ENCODE assay signal across 21 cellular contexts in the genomic region with DNA sequence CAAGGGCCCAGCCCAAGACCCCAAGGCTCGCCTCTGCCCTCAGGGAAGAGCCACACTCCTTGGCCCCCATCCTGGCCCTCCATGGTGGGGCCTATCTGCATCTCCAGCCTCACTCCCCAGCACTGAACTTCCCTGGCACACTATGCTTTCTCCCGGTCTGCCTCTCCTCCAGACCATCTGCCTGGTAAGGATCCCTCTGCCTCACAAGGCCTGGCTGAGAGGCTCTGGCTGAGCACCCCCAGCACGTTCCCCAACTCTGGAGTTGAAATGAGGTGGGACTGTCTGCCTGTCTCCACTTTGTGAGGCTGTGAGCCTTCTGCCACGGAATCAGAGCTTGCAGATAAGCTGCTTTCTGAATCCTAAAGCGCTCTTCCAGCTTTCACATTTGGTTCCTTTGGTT.
DNase-seq lines count a peak whose midpoint lies in the region; ATAC-seq and TF ChIP-seq lines count a peak whose summit lies in the region.
"Had no signal": no experiment of that assay in that cellular context is flagged by ENCODE, and none has a peak within 500 bp of the region (broad histone marks: within the 10 kb centered on the region; RNA-seq: fewer than 3 reads in every experiment).

No MANE protein-coding gene starts in this region.

- ATAC-seq in heart right ventricle: peak in 7 of 8 donors; percentile 24 to 56 (median 29)
- ATAC-seq in HG03175 (IDR thresholded peaks at IDR 0.05; ENCODE audit: unreplicated experiment): no peak
- ATAC-seq: naive thymus-derived CD4-positive, alpha-beta T cell had no signal

- H3K4me1 Mint-ChIP-seq in Caco-2 (ENCODE audit: low read depth, unreplicated experiment): no peaks in the 10 kb centered on the region

- no peaks in the 10 kb centered on the region for H3K9me3 ChIP-seq in Caco-2
- H3K9me3 ChIP-seq in SJCRH30 (replicated peaks): no peaks in the 10 kb centered on the region; the same call in 1 of the 2 replicates
- H3K9me3 ChIP-seq in heart right ventricle: no peaks in the 10 kb centered on the region
- no peaks in the 10 kb centered on the region for H3K9me3 ChIP-seq in spleen
- H3K9me3 ChIP-seq: ovary had no signal

- peaks cover 18% of the 10 kb centered on the region for H3K36me3 Mint-ChIP-seq in Caco-2 (ENCODE audit: insufficient read depth, unreplicated experiment)
- H3K36me3 Mint-ChIP-seq: activated naive CD8-positive, alpha-beta T cell; brain; CD8-positive, alpha-beta memory T cell; naive thymus-derived CD4-positive, alpha-beta T cell had no signal

- peak overlapping the region; percentile 46 for H3K27ac ChIP-seq in SJCRH30
- peak overlapping the region in 8 of 10 donors; percentile 7 to 75 (median 58) for H3K27ac ChIP-seq in heart right ventricle
- H3K27ac ChIP-seq in spleen: no peak overlapping the region
- H3K27ac ChIP-seq: ovary had no signal

- WGBS in heart right ventricle, 2 donors: 54 to 75% methylated on average over 5 of the region's 5 CpGs
- WGBS in spleen, 5 donors: 87 to 94% (median 90%) methylated on average over 5 of the region's 5 CpGs

- no peak overlapping the region for H3K4me3 Mint-ChIP-seq in Caco-2 (ENCODE audit: unreplicated experiment)
- H3K4me3 Mint-ChIP-seq: activated naive CD8-positive, alpha-beta T cell; brain; CD8-positive, alpha-beta memory T cell; naive thymus-derived CD4-positive, alpha-beta T cell had no signal

- peaks cover 4% of the 10 kb centered on the region for H3K36me3 ChIP-seq in Caco-2 (ENCODE audit: control insufficient read depth, insufficient read depth, low read length)
- H3K36me3 ChIP-seq in SJCRH30: peaks cover 37% of the 10 kb centered on the region
- peaks cover 0 to 29% (median 0%) of the 10 kb centered on the region in 9 donors for H3K36me3 ChIP-seq in heart right ventricle
- H3K36me3 ChIP-seq in spleen: peaks cover 0 to 64% (median 2%) of the 10 kb centered on the region in 6 donors
- H3K36me3 ChIP-seq: ovary had no signal

- intact Hi-C loops in Caco-2 (cut with micrococcal nuclease; ENCODE audit: unreplicated experiment): no loop called here
- intact Hi-C loops in heart right ventricle (cut with DNase I): no loop called here
- intact Hi-C loops in spleen (cut with DNase I; ENCODE audit: low total_unique reads): no loop called here

- H3K4me3 ChIP-seq in Caco-2 (ENCODE audit: low read depth, low read length): no peak overlapping the region
- H3K4me3 ChIP-seq in SJCRH30: no peak overlapping the region
- no peak overlapping the region for H3K4me3 ChIP-seq in heart right ventricle
- H3K4me3 ChIP-seq in spleen: no peak overlapping the region
- H3K4me3 ChIP-seq: lung, ovary had no signal

- H3K27me3 Mint-ChIP-seq in Caco-2 (ENCODE audit: insufficient read depth, unreplicated experiment): no peaks in the 10 kb centered on the region
- H3K27me3 Mint-ChIP-seq: activated naive CD8-positive, alpha-beta T cell; brain; CD8-positive, alpha-beta memory T cell; naive thymus-derived CD4-positive, alpha-beta T cell; stimulated activated naive CD8-positive, alpha-beta T cell treated with anti-CD3 and anti-CD28 coated beads, Interleukin-15, amount 100 ng/mL, for 72 hours had no signal

- no peak for TF ChIP-seq POLR2A in spleen (IDR thresholded peaks at IDR 0.05)

- DNase-seq in Caco-2: no peak
- DNase-seq in SJCRH30: no peak
- DNase-seq in heart right ventricle: no peak
- peak; percentile 32 for DNase-seq in spleen
- no peak for DNase-seq in D341Med (ENCODE audit: low spot score)
- DNase-seq in SIG-M5 treated with dmso at 0.1 percent for 504 hours (lab: John Stamatoyannopoulos, UW; ENCODE audit: unreplicated experiment): no peak
- no peak for DNase-seq in DMS53 treated with DMSO at 0.1 percent for 48 hours (lab: John Stamatoyannopoulos, UW; ENCODE audit: unreplicated experiment)
- DNase-seq: CD8-positive, alpha-beta memory T cell; GOT3; NCI-H146; NCI-H2171; NCI-H526 treated with DMSO at 0.1 percent for 48 hours; ovary; SIG-M5 had no signal

- POLR2A ChIA-PET in Caco-2 (lab: Charles Lee): no interaction called here

- H3K9me3 Mint-ChIP-seq in Caco-2 (ENCODE audit: unreplicated experiment): no peaks in the 10 kb centered on the region
- H3K9me3 Mint-ChIP-seq: activated T-cell treated with anti-CD3 and anti-CD28 coated beads, Interleukin-2, amount 50 U/mL, for 72 hours; brain; naive thymus-derived CD4-positive, alpha-beta T cell; stimulated activated naive CD8-positive, alpha-beta T cell treated with anti-CD3 and anti-CD28 coated beads, Interleukin-15, amount 100 ng/mL, for 72 hours had no signal

- no peaks in the 10 kb centered on the region; the same call in none of the 2 replicates for H3K4me1 ChIP-seq in Caco-2
- peaks cover 16% of the 10 kb centered on the region for H3K4me1 ChIP-seq in SJCRH30
- H3K4me1 ChIP-seq in heart right ventricle: peaks cover 0 to 29% (median 9%) of the 10 kb centered on the region in 9 donors
- peaks cover 0 to 12% (median 0%) of the 10 kb centered on the region in 6 donors for H3K4me1 ChIP-seq in spleen

- TF ChIP-seq CTCF in Caco-2 (IDR thresholded peaks at IDR 0.05; ENCODE audit: insufficient read depth in 1 of 2, low read depth in 1 of 2, low read length in 1 of 2, severe bottlenecking in 1 of 2, unreplicated experiment in 1 of 2): no peak
- TF ChIP-seq CTCF in heart right ventricle (IDR thresholded peaks at IDR 0.05): no peak
- no peak for TF ChIP-seq CTCF in spleen (IDR thresholded peaks at IDR 0.05 in 8 of 11, conservative IDR thresholded peaks at IDR 0.05 in 3 of 11)

- CTCF ChIA-PET in Caco-2 (lab: Charles Lee): no interaction called here

- H3K27me3 ChIP-seq in Caco-2 (replicated peaks; ENCODE audit: control insufficient read depth, insufficient read depth, low read length) (no peaks in the 10 kb centered on the region), SJCRH30 (no peaks in the 10 kb centered on the region), heart right ventricle (no peaks in the 10 kb centered on the region), spleen (replicated peaks in 1 of 7) (no peaks in the 10 kb centered on the region)
- H3K27me3 ChIP-seq: ovary had no signal

- BruUV-seq in Caco-2 (replicated peaks; lab: Mats Ljungman, UMichigan): no TSS peak

- peak overlapping the region; percentile 6 for H3K27ac Mint-ChIP-seq in Caco-2 (ENCODE audit: unreplicated experiment)
- H3K27ac Mint-ChIP-seq: activated naive CD8-positive, alpha-beta T cell; activated T-cell treated with anti-CD3 and anti-CD28 coated beads, Interleukin-2, amount 50 U/mL, for 72 hours; CD8-positive, alpha-beta memory T cell; naive thymus-derived CD4-positive, alpha-beta T cell had no signal

Comparison
In these comparisons a context has a peak if more than half of its experiments do, and no peak if none do; other contexts are left out.
1. H3K27ac ChIP-seq: peak in SJCRH30 (single experiment) and heart right ventricle (8 of 10); none in spleen (0 of 8).